16 cellular contexts compared by ENCODE assay signal in genomic region chr21:41762753-41763152, GRCh38. TPM values are rescaled to one million over a fixed set of nuclear protein-coding genes. Genes with fewer than 3 reads are reported as not detected.
DNase-seq lines count a peak whose midpoint lies in the region; ATAC-seq, FAIRE-seq and TF ChIP-seq lines count a peak whose summit lies in the region.
"Had no signal": no experiment of that assay in that cellular context is flagged by ENCODE, and none has a peak within 500 bp of the region (broad histone marks: within the 10 kb centered on the region; RNA-seq: fewer than 3 reads in every experiment).

No MANE protein-coding gene starts in this region.

- no peaks in the 10 kb centered on the region for H3K36me3 Mint-ChIP-seq in nephron (ENCODE audit: low read depth)
- no peaks in the 10 kb centered on the region for H3K36me3 Mint-ChIP-seq in T-cell

- no peak for DNase-seq in A549 (ENCODE audit: low read depth in 1 of 2, low spot score in 1 of 2)
- DNase-seq in RWPE1 (ENCODE audit: low spot score): no peak
- no peak for DNase-seq in epithelial cell of esophagus (ENCODE audit: low read depth)
- DNase-seq in HK-2 (ENCODE audit: unreplicated experiment): no peak
- DNase-seq in right atrium auricular region (ENCODE audit: low spot score): no peak
- DNase-seq in T-cell: no peak
- DNase-seq: activated B cell treated with CpG ODN at 0.5 μM for 24 hours; activated effector memory CD4-positive, alpha-beta T cell treated with anti-CD3 and anti-CD28 coated beads, Interleukin-2, amount 50 U/mL, for 16 hours; CD4-positive, alpha-beta T cell; cerebellar nuclear complex; head of caudate nucleus; stimulated activated naive CD4-positive, alpha-beta T cell treated with Interleukin-2 at 50 U/mL for 16 hours had no signal

- CTCF ChIA-PET in A549 (lab: Yijun Ruan, JAX): interaction anchor here (1.6 to 14.3 kb wide), 2 partner anchors 16 to 149 kb away, joined by 4 to 172 read pairs; no protein-coding TSS in a partner anchor
- CTCF ChIA-PET in RWPE1 (lab: Yijun Ruan, JAX): interaction anchor here (0.6 to 7.1 kb wide), 2 partner anchors 54 to 150 kb away, joined by 4 to 41 read pairs; no protein-coding TSS in a partner anchor
- CTCF ChIA-PET in T-cell (lab: Charles Lee): no interaction called here

- H3K9me3 ChIP-seq in A549 (no peaks in the 10 kb centered on the region), right atrium auricular region (no peaks in the 10 kb centered on the region)

- H3K27ac ChIP-seq in A549 (peak overlapping the region; percentile 88 to 92), RWPE1 (peak overlapping the region; percentile 95), right atrium auricular region (no peak overlapping the region)

- WGBS in A549 (ENCODE audit: missing lambda C conversion rate): 88% methylated on average over 16 of the region's 16 CpGs

- H3K4me3 ChIP-seq in A549: no peak overlapping the region
- H3K4me3 ChIP-seq in epithelial cell of esophagus (ENCODE audit: low read length): peak overlapping the region; percentile 89
- H3K4me3 ChIP-seq in right atrium auricular region: no peak overlapping the region
- H3K4me3 ChIP-seq: K562 had no signal

- H3K4me1 Mint-ChIP-seq in nephron (peaks cover 39% of the 10 kb centered on the region), T-cell (peaks cover 19 to 29% (median 19%) of the 10 kb centered on the region in 3 donors)

- TF ChIP-seq RAD21 in A549 (conservative IDR thresholded peaks at IDR 0.05 in 1 of 2, IDR thresholded peaks at IDR 0.05 in 1 of 2): no peak

- TF ChIP-seq CTCF in A549 (IDR thresholded peaks at IDR 0.05) (no peak), RWPE1 (conservative IDR thresholded peaks at IDR 0.05; ENCODE audit: low read depth) (no peak), epithelial cell of esophagus (IDR thresholded peaks at IDR 0.05; ENCODE audit: insufficient read depth, low read depth, low read length, missing control alignments) (no peak), nephron (IDR thresholded peaks at IDR 0.05; ENCODE audit: unreplicated experiment in 3 of 3) (no peak), right atrium auricular region (IDR thresholded peaks at IDR 0.05) (no peak)

- peak overlapping the region; percentile 99 for H3K4me2 ChIP-seq in A549

- H3K27me3 Mint-ChIP-seq in nephron (ENCODE audit: low read depth): peaks cover 87% of the 10 kb centered on the region
- peaks cover 47 to 75% of the 10 kb centered on the region in 2 donors for H3K27me3 Mint-ChIP-seq in T-cell

- H3K36me3 ChIP-seq in right atrium auricular region: no peaks in the 10 kb centered on the region

- no peak for TF ChIP-seq EP300 in A549 (IDR thresholded peaks at IDR 0.05)

- H3K4me3 Mint-ChIP-seq in nephron (peak overlapping the region; percentile 49 to 81 (median 65)), T-cell (no peak overlapping the region)
- H3K4me3 Mint-ChIP-seq: activated B cell treated with CpG ODN at 0.5 μM for 24 hours; CD4-positive, alpha-beta T cell had no signal

- no peak for ATAC-seq in A549
- ATAC-seq in T-cell (replicated peaks in 1 of 4): no peak
- no peak for ATAC-seq in HG02840 (IDR thresholded peaks at IDR 0.05; ENCODE audit: low FRiP score, unreplicated experiment)
- ATAC-seq: K562 had no signal

- peaks cover 3 to 18% of the 10 kb centered on the region in 2 donors for H3K27me3 ChIP-seq in right atrium auricular region

- TF ChIP-seq POLR2A in A549 (IDR thresholded peaks at IDR 0.05; ENCODE audit: low read length): no peak

- peaks cover 65% of the 10 kb centered on the region for H3K4me1 ChIP-seq in A549
- H3K4me1 ChIP-seq in right atrium auricular region: peaks cover 0 to 40% of the 10 kb centered on the region in 2 donors

- no peak for FAIRE-seq in A549 (lab: Jason Lieb, UNC)
- FAIRE-seq: A204.1, K562 had no signal

- H3K9me3 Mint-ChIP-seq in nephron (no peaks in the 10 kb centered on the region), T-cell (no peaks in the 10 kb centered on the region)
- H3K9me3 Mint-ChIP-seq: activated B cell treated with CpG ODN at 0.5 μM for 24 hours; CD4-positive, alpha-beta T cell had no signal

- POLR2A ChIA-PET in A549 (lab: Yijun Ruan, JAX): interaction anchor here (2.3 kb wide), 1 partner anchor 84 kb away, joined by 16 read pairs; no protein-coding TSS in a partner anchor
- POLR2A ChIA-PET in RWPE1 (lab: Yijun Ruan, JAX; ENCODE audit: low non-redundant PET): interaction anchor here (0.5 kb wide), 1 partner anchor 10 kb away, joined by 10 read pairs; no protein-coding TSS in a partner anchor
- POLR2A ChIA-PET in T-cell (lab: Charles Lee): no interaction called here

- H3K27ac Mint-ChIP-seq in nephron: peak overlapping the region in 1 of 3 experiments; percentile 86
- H3K27ac Mint-ChIP-seq in T-cell: no peak overlapping the region
- H3K27ac Mint-ChIP-seq: activated B cell treated with CpG ODN at 0.5 μM for 24 hours; CD4-positive, alpha-beta T cell had no signal

TF ChIP-seq in A549, 52 proteins besides CTCF, POLR2A, EP300 and RAD21:
- TF ChIP-seq JUNB (IDR thresholded peaks at IDR 0.05) (no peak), MYC (IDR thresholded peaks at IDR 0.05; ENCODE audit: borderline replicate concordance, low read length) (no peak), PHF8 (IDR thresholded peaks at IDR 0.05; ENCODE audit: borderline replicate concordance, low read depth) (no peak), HOXA7 (CRISPR knock-in tag; IDR thresholded peaks at IDR 0.05) (no peak), CBX2 (IDR thresholded peaks at IDR 0.05; ENCODE audit: borderline replicate concordance, low read depth) (no peak), TFCP2L1 (CRISPR knock-in tag; IDR thresholded peaks at IDR 0.05) (no peak), RFX5 (IDR thresholded peaks at IDR 0.05) (no peak), ZC3H11A (IDR thresholded peaks at IDR 0.05) (no peak), HOXB5 (CRISPR knock-in tag; IDR thresholded peaks at IDR 0.05) (no peak), ESRRA (IDR thresholded peaks at IDR 0.05; ENCODE audit: borderline replicate concordance, low read length) (no peak), NPAS2 (CRISPR knock-in tag; IDR thresholded peaks at IDR 0.05; ENCODE audit: borderline replicate concordance) (no peak), FOSL2 (IDR thresholded peaks at IDR 0.05) (no peak), FOSL2 (CRISPR knock-in tag; IDR thresholded peaks at IDR 0.05) (no peak)
- TF ChIP-seq, protein P1, sequence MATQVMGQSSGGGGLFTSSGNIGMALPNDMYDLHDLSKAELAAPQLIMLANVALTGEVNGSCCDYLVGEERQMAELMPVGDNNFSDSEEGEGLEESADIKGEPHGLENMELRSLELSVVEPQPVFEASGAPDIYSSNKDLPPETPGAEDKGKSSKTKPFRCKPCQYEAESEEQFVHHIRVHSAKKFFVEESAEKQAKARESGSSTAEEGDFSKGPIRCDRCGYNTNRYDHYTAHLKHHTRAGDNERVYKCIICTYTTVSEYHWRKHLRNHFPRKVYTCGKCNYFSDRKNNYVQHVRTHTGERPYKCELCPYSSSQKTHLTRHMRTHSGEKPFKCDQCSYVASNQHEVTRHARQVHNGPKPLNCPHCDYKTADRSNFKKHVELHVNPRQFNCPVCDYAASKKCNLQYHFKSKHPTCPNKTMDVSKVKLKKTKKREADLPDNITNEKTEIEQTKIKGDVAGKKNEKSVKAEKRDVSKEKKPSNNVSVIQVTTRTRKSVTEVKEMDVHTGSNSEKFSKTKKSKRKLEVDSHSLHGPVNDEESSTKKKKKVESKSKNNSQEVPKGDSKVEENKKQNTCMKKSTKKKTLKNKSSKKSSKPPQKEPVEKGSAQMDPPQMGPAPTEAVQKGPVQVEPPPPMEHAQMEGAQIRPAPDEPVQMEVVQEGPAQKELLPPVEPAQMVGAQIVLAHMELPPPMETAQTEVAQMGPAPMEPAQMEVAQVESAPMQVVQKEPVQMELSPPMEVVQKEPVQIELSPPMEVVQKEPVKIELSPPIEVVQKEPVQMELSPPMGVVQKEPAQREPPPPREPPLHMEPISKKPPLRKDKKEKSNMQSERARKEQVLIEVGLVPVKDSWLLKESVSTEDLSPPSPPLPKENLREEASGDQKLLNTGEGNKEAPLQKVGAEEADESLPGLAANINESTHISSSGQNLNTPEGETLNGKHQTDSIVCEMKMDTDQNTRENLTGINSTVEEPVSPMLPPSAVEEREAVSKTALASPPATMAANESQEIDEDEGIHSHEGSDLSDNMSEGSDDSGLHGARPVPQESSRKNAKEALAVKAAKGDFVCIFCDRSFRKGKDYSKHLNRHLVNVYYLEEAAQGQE (IDR thresholded peaks at IDR 0.05): no peak
- TF ChIP-seq, protein P2, sequence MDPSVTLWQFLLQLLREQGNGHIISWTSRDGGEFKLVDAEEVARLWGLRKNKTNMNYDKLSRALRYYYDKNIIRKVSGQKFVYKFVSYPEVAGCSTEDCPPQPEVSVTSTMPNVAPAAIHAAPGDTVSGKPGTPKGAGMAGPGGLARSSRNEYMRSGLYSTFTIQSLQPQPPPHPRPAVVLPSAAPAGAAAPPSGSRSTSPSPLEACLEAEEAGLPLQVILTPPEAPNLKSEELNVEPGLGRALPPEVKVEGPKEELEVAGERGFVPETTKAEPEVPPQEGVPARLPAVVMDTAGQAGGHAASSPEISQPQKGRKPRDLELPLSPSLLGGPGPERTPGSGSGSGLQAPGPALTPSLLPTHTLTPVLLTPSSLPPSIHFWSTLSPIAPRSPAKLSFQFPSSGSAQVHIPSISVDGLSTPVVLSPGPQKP (IDR thresholded peaks at IDR 0.05; ENCODE audit: low read depth, low read length): no peak

RNA-seq across cellular contexts. Expression of gene RIPK4, which starts 4.1 kb away (rescaled TPM):
- polyA plus RNA-seq in A549 (2011; rRNA removed) (3.0 and 3.3 TPM in 2 replicates), A549 (2017; fragmentation: RNase III; extraction: RNeasy Plus Mini Kit Qiagen cat#74134 plus additional on column Dnase treatment) (5.1 to 6.4 TPM (median 5.7 TPM) in 3 replicates)
- polyA plus RNA-seq in A549 (2012; cell fraction: cytosol; rRNA removed): 5.8 and 8.1 TPM in 2 replicates
- polyA plus RNA-seq in A549 (2012; cell fraction: nucleus; rRNA removed): 29.3 and 29.7 TPM in 2 replicates
- polyA minus RNA-seq in A549 (2011; rRNA and poly(A)+ RNA removed): 5.0 and 8.3 TPM in 2 replicates
- total RNA-seq in right atrium auricular region (1 to 10 TPM; 2.1 to 3.5 TPM), T-cell (1 to 10 TPM in 2 of 5 donors, under 1 TPM in 3; 0.30 to 2.1 (median 0.63) TPM)
- total RNA-seq: K562 had no signal
- polyA plus RNA-seq: K562 had no signal

Comparison
In these comparisons a context has a peak if more than half of its experiments do, and no peak if none do; other contexts are left out.
1. H3K27ac ChIP-seq: peak in A549 (2 of 2) and RWPE1 (single experiment); none in right atrium auricular region (0 of 2).
2. H3K4me3 Mint-ChIP-seq: peak in nephron (3 of 3); none in T-cell (0 of 3).
3. CTCF ChIA-PET loops: an anchor here in A549 (1.6 to 14.3 kb wide) and RWPE1 (0.6 to 7.1 kb wide); none called in T-cell.
4. POLR2A ChIA-PET loops: an anchor here in A549 (2.3 kb wide) and RWPE1 (0.5 kb wide); none called in T-cell.